Comparison of ENCODE assay signal across 13 cellular contexts in the genomic region with DNA sequence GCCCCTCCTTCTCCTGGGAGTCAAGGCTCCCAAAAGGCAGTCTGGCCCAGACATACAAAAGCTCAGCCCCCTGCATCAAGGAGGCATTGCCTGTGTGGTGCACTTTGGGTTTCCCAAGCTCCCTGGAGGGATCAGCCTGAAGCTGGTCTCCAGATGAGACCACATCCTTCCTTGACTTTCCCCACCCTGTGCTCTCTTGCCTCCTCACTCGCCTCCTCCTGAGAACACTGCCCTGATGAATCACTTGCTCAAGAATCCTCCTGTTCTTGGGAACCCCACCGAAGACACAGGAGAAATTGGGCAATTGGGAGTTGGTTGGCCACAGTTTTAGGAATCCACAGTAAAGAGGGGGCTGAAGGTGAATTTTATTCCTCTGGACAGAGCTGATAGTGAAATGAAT. TPM values are rescaled to one million over a fixed set of nuclear protein-coding genes. Genes with fewer than 3 reads are reported as not detected.
DNase-seq lines count a peak whose midpoint lies in the region; ATAC-seq and TF ChIP-seq lines count a peak whose summit lies in the region.
"Had no signal": no experiment of that assay in that cellular context is flagged by ENCODE, and none has a peak within 500 bp of the region (broad histone marks: within the 10 kb centered on the region; RNA-seq: fewer than 3 reads in every experiment).

No MANE protein-coding gene starts in this region.

- peaks cover 5% of the 10 kb centered on the region for H3F3A ChIP-seq in smooth muscle cell (ENCODE audit: low read depth)

- no peak overlapping the region for H3K4me3 ChIP-seq in fibroblast of mammary gland (ENCODE audit: control insufficient read depth, low read depth, low read length)
- no peak overlapping the region for H3K4me3 ChIP-seq in smooth muscle cell
- H3K4me3 ChIP-seq in hepatocyte: no peak overlapping the region

- H3K9me3 ChIP-seq in smooth muscle cell (replicated peaks; ENCODE audit: low read depth) (no peaks in the 10 kb centered on the region), hepatocyte (ENCODE audit: low read depth) (no peaks in the 10 kb centered on the region)
- H3K9me3 ChIP-seq: Caco-2 had no signal

- H3K27me3 ChIP-seq in smooth muscle cell (ENCODE audit: low read depth) (no peaks in the 10 kb centered on the region), hepatocyte (no peaks in the 10 kb centered on the region)

- TF ChIP-seq CTCF in fibroblast of mammary gland (conservative IDR thresholded peaks at IDR 0.05; ENCODE audit: control insufficient read depth, insufficient read depth, low read depth, low read length): no peak
- no peak for TF ChIP-seq CTCF in smooth muscle cell (IDR thresholded peaks at IDR 0.05; ENCODE audit: borderline replicate concordance, insufficient read depth, poor library complexity, severe bottlenecking)
- no peak for TF ChIP-seq CTCF in hepatocyte (IDR thresholded peaks at IDR 0.05; ENCODE audit: poor library complexity)

- WGBS in smooth muscle cell (ENCODE audit: low lambda C conversion rate): 62% methylated on average over 2 of the region's 2 CpGs
- 88% methylated on average over 2 of the region's 2 CpGs for WGBS in hepatocyte (ENCODE audit: low lambda C conversion rate, missing lambda C conversion rate)

- H3K4me2 ChIP-seq in smooth muscle cell (no peak overlapping the region), hepatocyte (no peak overlapping the region)

- H4K20me1 ChIP-seq in smooth muscle cell (ENCODE audit: low read depth): no peaks in the 10 kb centered on the region
- no peaks in the 10 kb centered on the region for H4K20me1 ChIP-seq in hepatocyte (ENCODE audit: insufficient read depth, poor library complexity, severe bottlenecking)

- H3K36me3 ChIP-seq in smooth muscle cell (ENCODE audit: low read depth) (no peaks in the 10 kb centered on the region), hepatocyte (replicated peaks; ENCODE audit: insufficient read depth, low read depth) (no peaks in the 10 kb centered on the region)

- H3K79me2 ChIP-seq in smooth muscle cell (ENCODE audit: low read depth) (no peaks in the 10 kb centered on the region), hepatocyte (no peaks in the 10 kb centered on the region)

- no peak for ATAC-seq in stimulated activated naive CD8-positive, alpha-beta T cell treated with anti-CD3 and anti-CD28 coated beads, Interleukin-15, Interleukin-2, amounts not matched to agents 100 U/mL and 50 U/mL, for 24 hours
- ATAC-seq: activated CD8-positive, alpha-beta T cell treated with anti-CD3 and anti-CD28 coated beads, Interleukin-2, amount 10 ng/mL, durations not matched to agents 7 days and 5 days; effector memory CD8-positive, alpha-beta T cell; stimulated activated effector memory CD8-positive, alpha-beta T cell treated with anti-CD3 and anti-CD28 coated beads, Interleukin-12 subunit alpha, Interleukin-12 subunit beta, amount 100 ng/mL, for 72 hours had no signal

- H2AFZ ChIP-seq in smooth muscle cell (ENCODE audit: low read depth): no peak overlapping the region
- no peak overlapping the region for H2AFZ ChIP-seq in hepatocyte

- H3K9me2 ChIP-seq in hepatocyte (replicated peaks; ENCODE audit: insufficient read depth): no peaks in the 10 kb centered on the region

- peak; percentile 76 for DNase-seq in GF-D8 (lab: John Stamatoyannopoulos, UW)
- DNase-seq in RPMI7951 (ENCODE audit: low read depth): peak; percentile 83
- peak; percentile 98 for DNase-seq in fibroblast of mammary gland (ENCODE audit: low read depth)
- no peak for DNase-seq in smooth muscle cell (lab: John Stamatoyannopoulos, UW; ENCODE audit: unreplicated experiment)
- DNase-seq in stimulated activated naive CD8-positive, alpha-beta T cell treated with anti-CD3 and anti-CD28 coated beads, Interleukin-15, Interleukin-2, amounts not matched to agents 100 U/mL and 50 U/mL, for 24 hours: no peak
- DNase-seq in hepatocyte (ENCODE audit: low spot score): no peak
- no peak for DNase-seq in NCI-H526 treated with DMSO at 0.1 percent for 48 hours (lab: John Stamatoyannopoulos, UW)
- DNase-seq: activated CD8-positive, alpha-beta T cell treated with anti-CD3 and anti-CD28 coated beads, Interleukin-2, amount 10 ng/mL, durations not matched to agents 7 days and 5 days; Caco-2; effector memory CD8-positive, alpha-beta T cell; NCI-H187; stimulated activated CD4-positive, alpha-beta T cell treated with anti-CD3 and anti-CD28 coated beads, Interleukin-4, amount 100 ng/mL, for 24 hours had no signal

- peak overlapping the region; percentile 19 for H3K27ac ChIP-seq in smooth muscle cell (ENCODE audit: low read depth)
- H3K27ac ChIP-seq in hepatocyte: no peak overlapping the region

- no peaks in the 10 kb centered on the region for H3K4me1 ChIP-seq in smooth muscle cell (ENCODE audit: low read depth)
- H3K4me1 ChIP-seq in hepatocyte (ENCODE audit: insufficient read depth): peaks cover 6% of the 10 kb centered on the region

- no peak overlapping the region for H3K9ac ChIP-seq in smooth muscle cell (ENCODE audit: low read depth)

RNA-seq across cellular contexts. Expression of gene LYST, which starts 34.8 kb away (rescaled TPM):
- total RNA-seq in RPMI7951 (2014; rRNA removed; shearing (Covaris generic)): 16.9 and 19.7 TPM in 2 replicates
- 13.5 and 18.8 TPM in 2 replicates for total RNA-seq in smooth muscle cell
- polyA plus RNA-seq in smooth muscle cell: 2.2 and 4.5 TPM in 2 replicates
- total RNA-seq in hepatocyte: 6.1 and 6.2 TPM in 2 replicates
- polyA plus RNA-seq in hepatocyte: 3.0 and 3.5 TPM in 2 replicates

Comparison
In these comparisons a context has a peak if more than half of its experiments do, and no peak if none do; other contexts are left out.
1. DNase-seq: peak in GF-D8 (single experiment), RPMI7951 (single experiment) and fibroblast of mammary gland (single experiment); none in smooth muscle cell (single experiment), stimulated activated naive CD8-positive, alpha-beta T cell treated with anti-CD3 and anti-CD28 coated beads, Interleukin-15, Interleukin-2, amounts not matched to agents 100 U/mL and 50 U/mL, for 24 hours (single experiment), hepatocyte (single experiment) and NCI-H526 treated with DMSO at 0.1 percent for 48 hours (single experiment).